ENCODE assay signal across 8 cellular contexts in the genomic region with DNA sequence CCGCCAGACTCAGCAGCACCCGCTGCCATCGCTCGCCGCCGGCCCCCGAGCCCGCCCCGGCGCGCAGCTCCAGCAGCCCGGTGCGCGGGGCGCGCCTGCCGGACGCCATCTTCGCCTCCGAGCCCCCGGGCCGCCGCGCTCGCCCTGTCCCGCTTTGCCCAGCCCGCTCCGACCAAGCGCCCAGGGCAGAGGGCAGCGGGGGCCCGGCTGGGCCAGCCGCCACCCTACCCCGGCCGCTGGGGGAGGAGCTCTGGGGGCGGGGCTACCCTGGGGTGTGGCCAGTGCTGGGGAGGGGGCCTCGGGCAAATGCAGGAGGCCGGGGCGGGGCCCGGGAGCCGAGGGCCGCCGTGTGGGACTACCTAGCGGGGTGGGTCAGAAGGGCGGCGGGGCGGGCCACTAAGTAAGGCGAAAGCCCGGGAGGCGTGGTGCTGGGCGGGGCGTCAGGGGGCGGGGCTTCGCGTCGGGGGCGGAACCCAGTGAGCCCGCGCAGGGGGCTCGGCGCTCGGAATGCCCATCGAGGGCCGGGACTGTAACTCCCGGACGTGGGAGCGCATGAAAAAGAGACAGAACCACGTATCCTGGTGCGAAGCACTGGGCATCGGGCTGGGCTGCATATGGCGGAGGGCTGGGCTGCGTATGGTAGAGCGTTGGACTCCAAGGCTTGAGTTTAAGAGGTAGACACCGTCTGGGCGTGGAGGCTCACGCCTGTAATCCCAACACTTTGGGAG. TPM values are rescaled to one million over a fixed set of nuclear protein-coding genes. Genes with fewer than 3 reads are reported as not detected.
A peak's percentile ranks its signal among the peaks of the same experiment; 100 is the strongest.
DNase-seq lines count a peak whose midpoint lies in the region; ATAC-seq and TF ChIP-seq lines count a peak whose summit lies in the region.

SNTA1 (minus strand) TSS at position 252 of the 728 bp plus-strand sequence; CDS start at position 109, 143 bp downstream.

- H3K79me2 ChIP-seq in HCT116 (ENCODE audit: insufficient read depth, low read length), result no peaks in the 10 kb centered on the region
- H3K79me2 ChIP-seq in parathyroid adenoma, result no peaks in the 10 kb centered on the region

- peak within 1 kb of the TSS; percentile 57 to 69 for H3K4me3 ChIP-seq in HCT116 (replicated peaks in 1 of 2; ENCODE audit: low read depth in 1 of 2, low read length in 2 of 2)
- H3K4me3 ChIP-seq in parathyroid adenoma (ENCODE audit: low read depth, low read length), result peak within 1 kb of the TSS; percentile 63
- H3K4me3 ChIP-seq in thyroid gland (replicated peaks in 1 of 3), result peak within 1 kb of the TSS; percentile 49 to 86 (median 64)

- peaks cover 4% of the 10 kb centered on the region for H3K9me3 Mint-ChIP-seq in activated naive CD8-positive, alpha-beta T cell treated with anti-CD3 and anti-CD28 coated beads, Interleukin-2, amount 50 U/mL, for 24 hours

- H3K36me3 Mint-ChIP-seq in activated naive CD8-positive, alpha-beta T cell treated with anti-CD3 and anti-CD28 coated beads, Interleukin-2, amount 50 U/mL, for 24 hours (ENCODE audit: low read depth), result no peaks in the 10 kb centered on the region

- H3K4me2 ChIP-seq in HCT116 (ENCODE audit: low read length) (peak within 1 kb of the TSS; percentile 85), parathyroid adenoma (ENCODE audit: low read length) (peak within 1 kb of the TSS; percentile 95)

- CTCF ChIA-PET in HCT116 (lab: Charles Lee), result interaction anchor here (1.0 to 1.4 kb wide), 3 partner anchors 10 to 28 kb away, joined by 3 to 6 read pairs (median 3); no protein-coding TSS in a partner anchor

- TF ChIP-seq RAD21 in HCT116 (IDR thresholded peaks at IDR 0.05; ENCODE audit: low read depth), result no peak

- no peak for TF ChIP-seq POLR2A in HCT116 (IDR thresholded peaks at IDR 0.05; ENCODE audit: borderline replicate concordance, extremely low read depth, insufficient read depth, insufficient read length)
- peak; percentile 82 to 93 for TF ChIP-seq POLR2A in thyroid gland (IDR thresholded peaks at IDR 0.05)

- H3K9ac ChIP-seq in HCT116 (ENCODE audit: low read length) (peak within 1 kb of the TSS; percentile 67), parathyroid adenoma (no peak within 1 kb of the TSS)

- DNase-seq in DMS153 treated with DMSO at 0.1 percent for 48 hours (lab: John Stamatoyannopoulos, UW; ENCODE audit: unreplicated experiment) (peak; percentile 60), HCT116 (ENCODE audit: low read depth, low spot score) (no peak), NCI-H1092 (lab: John Stamatoyannopoulos, UW) (peak; percentile 73), SW 1271 (lab: John Stamatoyannopoulos, UW) (peak; percentile 98 to 99), cardiac septum (ENCODE audit: low spot score) (peak; percentile 97), thyroid gland (peak; percentile 98 to 99)
- DNase-seq in activated naive CD8-positive, alpha-beta T cell treated with anti-CD3 and anti-CD28 coated beads, Interleukin-2, amount 50 U/mL, for 24 hours, result peak; percentile 90

- RAD21 ChIA-PET in HCT116 (lab: Charles Lee; ENCODE audit: low non-redundant PET in 1 of 2, low total read pairs in 2 of 2, uncharacterized antibody in 2 of 2, unreplicated experiment in 2 of 2), result interaction anchor here in 1 of 2 experiments (0.6 kb wide), 1 partner anchor 217 kb away, joined by 5 read pairs; no protein-coding TSS in a partner anchor

- H3K27me3 ChIP-seq in HCT116 (ENCODE audit: insufficient read depth, low read length), result no peaks in the 10 kb centered on the region
- H3K27me3 ChIP-seq in parathyroid adenoma (ENCODE audit: control insufficient read depth, insufficient read depth, low read length), result no peaks in the 10 kb centered on the region
- no peaks in the 10 kb centered on the region for H3K27me3 ChIP-seq in thyroid gland

- no peaks in the 10 kb centered on the region for H3K9me2 ChIP-seq in HCT116 (ENCODE audit: insufficient read depth)

- TF ChIP-seq CTCF in HCT116 (IDR thresholded peaks at IDR 0.05 in 2 of 3, conservative IDR thresholded peaks at IDR 0.05 in 1 of 3; ENCODE audit: borderline replicate concordance in 1 of 3, insufficient read depth in 1 of 3, low read depth in 2 of 3, low read length in 2 of 3) (no peak), parathyroid adenoma (IDR thresholded peaks at IDR 0.05) (no peak), thyroid gland (IDR thresholded peaks at IDR 0.05) (no peak)

- ATAC-seq in HCT116, result peak; percentile 91
- ATAC-seq in activated naive CD8-positive, alpha-beta T cell treated with anti-CD3 and anti-CD28 coated beads, Interleukin-2, amount 50 U/mL, for 24 hours, result peak; percentile 94

- peak within 1 kb of the TSS; percentile 63; the same call in 1 of the 2 replicates for H3K27ac ChIP-seq in HCT116 (ENCODE audit: low read depth, low read length)
- H3K27ac ChIP-seq in parathyroid adenoma, result peak within 1 kb of the TSS; percentile 39
- H3K27ac ChIP-seq in thyroid gland, result peak within 1 kb of the TSS; percentile 89 to 96 (median 95)

- H3K36me3 ChIP-seq in HCT116 (ENCODE audit: control insufficient read depth in 1 of 2, insufficient read depth in 2 of 2, low read length in 2 of 2), result no peaks in the 10 kb centered on the region
- no peaks in the 10 kb centered on the region for H3K36me3 ChIP-seq in parathyroid adenoma (ENCODE audit: control insufficient read depth, insufficient read depth, low read length)
- H3K36me3 ChIP-seq in thyroid gland, result no peaks in the 10 kb centered on the region

- 0 to 1% methylated on average over 3 to 16 of the region's 75 CpGs for WGBS in thyroid gland, 2 donors

- H3K9me3 ChIP-seq in HCT116 (ENCODE audit: control insufficient read depth in 1 of 2, insufficient read depth in 1 of 2, low read depth in 1 of 2, low read length in 2 of 2), result no peaks in the 10 kb centered on the region
- no peaks in the 10 kb centered on the region for H3K9me3 ChIP-seq in parathyroid adenoma (ENCODE audit: control insufficient read depth, low read length)
- no peaks in the 10 kb centered on the region for H3K9me3 ChIP-seq in thyroid gland

- peaks cover 17% of the 10 kb centered on the region for H3K4me1 Mint-ChIP-seq in activated naive CD8-positive, alpha-beta T cell treated with anti-CD3 and anti-CD28 coated beads, Interleukin-2, amount 50 U/mL, for 24 hours

- intact Hi-C loops in HCT116 (cut with micrococcal nuclease), result loop anchor here (2.0 kb wide), 1 partner anchor 43 kb away; the partner anchor contains the start of gene CDK5RAP1
- intact Hi-C loops in cardiac septum (cut with DNase I), result no loop called here
- intact Hi-C loops in thyroid gland (cut with DNase I), result no loop called here

- no peaks in the 10 kb centered on the region for H4K20me1 ChIP-seq in HCT116 (ENCODE audit: insufficient read depth)

- H3K27ac Mint-ChIP-seq in activated naive CD8-positive, alpha-beta T cell treated with anti-CD3 and anti-CD28 coated beads, Interleukin-2, amount 50 U/mL, for 24 hours, result peak within 1 kb of the TSS; percentile 77

- H3K4me1 ChIP-seq in HCT116 (ENCODE audit: control insufficient read depth in 1 of 2, insufficient read depth in 2 of 2, low read length in 2 of 2) (peaks cover 12 to 22% of the 10 kb centered on the region in 2 experiments), parathyroid adenoma (peaks cover 3% of the 10 kb centered on the region), thyroid gland (peaks cover 43 to 49% of the 10 kb centered on the region in 2 donors)

- BruUV-seq in HCT116 (replicated peaks; lab: Mats Ljungman, UMichigan), result no TSS peak

- H3K4me3 Mint-ChIP-seq in activated naive CD8-positive, alpha-beta T cell treated with anti-CD3 and anti-CD28 coated beads, Interleukin-2, amount 50 U/mL, for 24 hours, result peak within 1 kb of the TSS; percentile 86

- no peaks in the 10 kb centered on the region for H3K27me3 Mint-ChIP-seq in activated naive CD8-positive, alpha-beta T cell treated with anti-CD3 and anti-CD28 coated beads, Interleukin-2, amount 50 U/mL, for 24 hours

- POLR2A ChIA-PET in HCT116 (lab: Charles Lee), result interaction anchor here (0.6 to 1.7 kb wide), 3 partner anchors 9 to 46 kb away, joined by 3 to 5 read pairs (median 5); partner anchors contain the start of genes CBFA2T2 and CDK5RAP1

- H2AFZ ChIP-seq in HCT116 (ENCODE audit: low read depth, low read length, poor library complexity, severe bottlenecking) (peak within 1 kb of the TSS; percentile 95), parathyroid adenoma (peak within 1 kb of the TSS; percentile 98)

TF ChIP-seq in HCT116, 20 proteins besides CTCF, POLR2A, EP300 and RAD21:
- TF ChIP-seq TCF7L2 (IDR thresholded peaks at IDR 0.05; ENCODE audit: borderline replicate concordance, extremely low read depth, insufficient read depth, insufficient read length) (no peak), POLR2AphosphoS5 (IDR thresholded peaks at IDR 0.05; ENCODE audit: low read depth, low read length) (peak; percentile 44; the same call in 1 of the 2 replicates), ZFX (IDR thresholded peaks at IDR 0.05) (0 out of 2 replicates have a peak, but pooled peaks have one; percentile 29), SIN3A (IDR thresholded peaks at IDR 0.05; ENCODE audit: low read depth) (no peak), EZH2phosphoT487 (IDR thresholded peaks at IDR 0.05; ENCODE audit: borderline replicate concordance) (no peak), ELF1 (IDR thresholded peaks at IDR 0.05; ENCODE audit: borderline replicate concordance, low read depth) (no peak)

RNA-seq across cellular contexts. Expression of gene SNTA1, which starts in this region (rescaled TPM):
- total RNA-seq in HCT116 (2021; ENCODE audit: unreplicated experiment) (14.6 TPM), cardiac septum (167 TPM), thyroid gland (100 to 1,000 TPM; 193 to 291 (median 248) TPM)
- polyA plus RNA-seq in HCT116 (2012), result 17.1 and 17.5 TPM in 2 replicates

Comparison
In these comparisons a context has a peak if more than half of its experiments do, and no peak if none do; other contexts are left out.
1. RNA of gene SNTA1 (total RNA-seq): 193 to 291 TPM in thyroid gland and 167 TPM in cardiac septum (single experiment); 14.6 TPM in HCT116 (single experiment); every median in the first group is over 10 times any median in the second.
2. H3K27ac ChIP-seq: peak in every context shown above with its lines; median percentile 95 in thyroid gland; 63 in HCT116; 39 in parathyroid adenoma.
3. Peak in every context shown above with its lines, with median percentiles within 50 percentile points of each other: H3K4me3 ChIP-seq.